Comparison of ENCODE assay signal across 1 cellular context in the genomic region with DNA sequence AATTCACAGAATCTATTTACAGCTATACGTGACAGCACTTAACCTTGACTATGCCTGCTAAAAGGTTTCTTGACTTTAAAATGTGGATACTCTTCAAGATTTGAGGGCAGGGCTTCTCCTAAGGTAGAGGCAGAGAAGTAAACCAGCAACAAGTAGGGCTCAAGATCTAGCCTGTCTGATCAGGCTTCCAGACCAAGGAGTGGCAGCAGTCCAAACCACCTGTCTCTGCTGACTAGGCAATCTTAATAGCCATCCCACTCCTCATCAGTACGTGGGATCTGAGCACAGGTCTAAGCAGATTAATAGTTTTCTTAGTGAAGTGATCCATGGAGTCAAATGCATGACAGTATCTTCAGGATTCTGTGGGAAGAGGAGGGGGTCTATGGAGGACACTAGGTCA.
TF ChIP-seq lines count a peak whose summit lies in the region.

No MANE protein-coding gene starts in this region.

TF ChIP-seq in SK-N-SH, 30 proteins besides CTCF, POLR2A, EP300 and RAD21 (continued from another document):
- TF ChIP-seq, protein P1, sequence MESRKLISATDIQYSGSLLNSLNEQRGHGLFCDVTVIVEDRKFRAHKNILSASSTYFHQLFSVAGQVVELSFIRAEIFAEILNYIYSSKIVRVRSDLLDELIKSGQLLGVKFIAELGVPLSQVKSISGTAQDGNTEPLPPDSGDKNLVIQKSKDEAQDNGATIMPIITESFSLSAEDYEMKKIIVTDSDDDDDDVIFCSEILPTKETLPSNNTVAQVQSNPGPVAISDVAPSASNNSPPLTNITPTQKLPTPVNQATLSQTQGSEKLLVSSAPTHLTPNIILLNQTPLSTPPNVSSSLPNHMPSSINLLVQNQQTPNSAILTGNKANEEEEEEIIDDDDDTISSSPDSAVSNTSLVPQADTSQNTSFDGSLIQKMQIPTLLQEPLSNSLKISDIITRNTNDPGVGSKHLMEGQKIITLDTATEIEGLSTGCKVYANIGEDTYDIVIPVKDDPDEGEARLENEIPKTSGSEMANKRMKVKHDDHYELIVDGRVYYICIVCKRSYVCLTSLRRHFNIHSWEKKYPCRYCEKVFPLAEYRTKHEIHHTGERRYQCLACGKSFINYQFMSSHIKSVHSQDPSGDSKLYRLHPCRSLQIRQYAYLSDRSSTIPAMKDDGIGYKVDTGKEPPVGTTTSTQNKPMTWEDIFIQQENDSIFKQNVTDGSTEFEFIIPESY (IDR thresholded peaks at IDR 0.05; ENCODE audit: borderline replicate concordance, low read depth): no peak
- TF ChIP-seq ELF1 (IDR thresholded peaks at IDR 0.05) (no peak), RFX5 (IDR thresholded peaks at IDR 0.05; ENCODE audit: low read length) (no peak), TCF12 (IDR thresholded peaks at IDR 0.05) (no peak)
- TF ChIP-seq, protein P2, sequence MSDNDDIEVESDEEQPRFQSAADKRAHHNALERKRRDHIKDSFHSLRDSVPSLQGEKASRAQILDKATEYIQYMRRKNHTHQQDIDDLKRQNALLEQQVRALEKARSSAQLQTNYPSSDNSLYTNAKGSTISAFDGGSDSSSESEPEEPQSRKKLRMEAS (IDR thresholded peaks at IDR 0.05; ENCODE audit: low read depth): no peak
